In genomic region chr17:73624496-73624988, GRCh38 we compare ENCODE assay signal across 20 cellular contexts.
"Had no signal": no experiment of that assay in that cellular context is flagged by ENCODE, and none has a peak within 500 bp of the region (broad histone marks: within the 10 kb centered on the region; RNA-seq: fewer than 3 reads in every experiment).

No MANE protein-coding gene starts in this region.

- ATAC-seq: left cardiac atrium; naive thymus-derived CD8-positive, alpha-beta T cell; T-helper 17 cell had no signal

- H3K27me3 Mint-ChIP-seq: activated naive CD4-positive, alpha-beta T cell treated with anti-CD3 and anti-CD28 coated beads, Interleukin-2, amount 50 U/mL, for 24 hours; activated T-cell treated with anti-CD3 and anti-CD28 coated beads, Interleukin-2, amount 50 U/mL, for 24 hours; naive thymus-derived CD8-positive, alpha-beta T cell; progenitor cell of endocrine pancreas; T-helper 17 cell had no signal

- H3K9me3 Mint-ChIP-seq: activated CD4-positive, alpha-beta memory T cell treated with anti-CD3 and anti-CD28 coated beads, Interleukin-2, amount 10 ng/mL, durations not matched to agents 7 days and 5 days; activated T-cell treated with anti-CD3 and anti-CD28 coated beads, Interleukin-2, amount 50 U/mL, for 24 hours had no signal

- H3K4me3 ChIP-seq: adrenal gland, coronary artery, lung, right atrium auricular region, transverse colon had no signal

- DNase-seq: activated CD4-positive, alpha-beta memory T cell treated with anti-CD3 and anti-CD28 coated beads, Interleukin-2, amount 10 ng/mL, durations not matched to agents 7 days and 5 days; activated CD4-positive, alpha-beta T cell treated with anti-CD3 and anti-CD28 coated beads for 4 hours; activated effector memory CD4-positive, alpha-beta T cell treated with Interleukin-2 at 50 U/mL for 16 hours; activated T-cell treated with anti-CD3 and anti-CD28 coated beads, Interleukin-2, amount 50 U/mL, for 24 hours; adrenal gland; central memory CD4-positive, alpha-beta T cell; foreskin melanocyte; left cardiac atrium; naive thymus-derived CD8-positive, alpha-beta T cell; stimulated activated CD4-positive, alpha-beta T cell treated with anti-CD3 and anti-CD28 coated beads, Interleukin-15, amount 100 ng/mL, for 24 hours; stimulated activated CD4-positive, alpha-beta T cell treated with anti-CD3 and anti-CD28 coated beads, Interleukin-4, amount 100 ng/mL, for 1 hour; stimulated activated naive CD4-positive, alpha-beta T cell treated with Interleukin-2 at 50 U/mL for 16 hours; substantia nigra; T-helper 17 cell; transverse colon had no signal

- H3K4me1 Mint-ChIP-seq: activated CD4-positive, alpha-beta memory T cell treated with anti-CD3 and anti-CD28 coated beads, Interleukin-2, amount 10 ng/mL, durations not matched to agents 7 days and 5 days; T-helper 17 cell had no signal

- H3K27ac Mint-ChIP-seq: activated CD4-positive, alpha-beta memory T cell treated with anti-CD3 and anti-CD28 coated beads, Interleukin-2, amount 10 ng/mL, durations not matched to agents 7 days and 5 days; activated naive CD4-positive, alpha-beta T cell treated with anti-CD3 and anti-CD28 coated beads, Interleukin-2, amount 50 U/mL, for 24 hours; activated T-cell treated with anti-CD3 and anti-CD28 coated beads, Interleukin-2, amount 50 U/mL, for 24 hours had no signal

- H3K4me3 Mint-ChIP-seq: activated CD4-positive, alpha-beta memory T cell treated with anti-CD3 and anti-CD28 coated beads, Interleukin-2, amount 10 ng/mL, durations not matched to agents 7 days and 5 days; activated naive CD4-positive, alpha-beta T cell treated with anti-CD3 and anti-CD28 coated beads, Interleukin-2, amount 50 U/mL, for 24 hours; activated T-cell treated with anti-CD3 and anti-CD28 coated beads, Interleukin-2, amount 50 U/mL, for 24 hours; naive thymus-derived CD8-positive, alpha-beta T cell; T-helper 17 cell had no signal
